Comparison of ENCODE assay signal across 1 cellular context in the genomic region with DNA sequence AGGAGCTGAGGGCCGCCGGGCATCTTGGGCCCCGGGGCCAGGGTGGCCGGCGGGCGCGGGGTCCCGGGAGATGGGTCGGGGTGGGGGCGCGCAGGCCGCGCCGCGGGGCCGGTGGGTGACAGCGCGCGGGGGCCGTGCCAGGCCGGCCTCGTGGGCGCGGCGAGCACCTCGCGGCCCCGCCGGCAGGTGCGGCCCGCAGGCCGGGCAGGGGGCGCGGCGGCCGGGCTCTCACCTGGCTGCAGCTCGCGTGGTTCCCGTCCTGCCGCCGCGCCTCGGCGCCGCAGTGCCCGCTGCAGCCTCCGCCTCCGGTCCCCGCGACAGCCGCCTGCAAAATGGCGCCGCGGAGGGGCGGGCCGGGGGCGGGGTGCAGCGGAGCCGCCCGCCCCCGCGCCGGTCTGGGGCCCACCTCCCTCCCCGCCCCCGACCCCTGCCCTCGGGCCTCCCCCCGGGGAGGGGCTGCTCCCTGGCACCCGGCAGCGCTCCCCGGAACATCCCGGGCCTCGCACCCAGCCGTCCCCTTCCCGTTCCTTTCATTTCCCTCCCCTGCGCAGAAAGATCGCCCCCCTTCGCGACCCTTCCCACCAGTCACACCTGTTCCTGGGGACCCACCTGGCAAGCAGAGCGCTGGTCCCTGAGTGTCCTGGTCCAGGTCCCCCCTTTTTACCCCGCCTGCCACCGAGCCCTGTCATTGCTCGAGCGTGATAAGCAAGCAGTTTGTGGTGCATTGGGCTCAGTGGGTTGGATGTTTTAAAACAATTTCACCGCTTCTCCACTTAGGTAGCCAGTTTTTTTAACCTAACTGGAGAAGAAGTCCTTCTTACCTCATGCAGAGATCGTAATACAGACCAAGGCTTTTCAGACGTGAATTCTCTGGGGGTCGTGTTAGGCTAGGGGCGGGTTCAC.
TF ChIP-seq lines count a peak whose summit lies in the region.

A gene (minus strand): TSS at position 337 of the 903 bp plus-strand sequence. CDS start 68,948 bp downstream, outside the sequence.

TF ChIP-seq in HepG2, 621 proteins besides CTCF, POLR2A, EP300 and RAD21 (continued from another document and continues in another):
- TF ChIP-seq, protein P1, sequence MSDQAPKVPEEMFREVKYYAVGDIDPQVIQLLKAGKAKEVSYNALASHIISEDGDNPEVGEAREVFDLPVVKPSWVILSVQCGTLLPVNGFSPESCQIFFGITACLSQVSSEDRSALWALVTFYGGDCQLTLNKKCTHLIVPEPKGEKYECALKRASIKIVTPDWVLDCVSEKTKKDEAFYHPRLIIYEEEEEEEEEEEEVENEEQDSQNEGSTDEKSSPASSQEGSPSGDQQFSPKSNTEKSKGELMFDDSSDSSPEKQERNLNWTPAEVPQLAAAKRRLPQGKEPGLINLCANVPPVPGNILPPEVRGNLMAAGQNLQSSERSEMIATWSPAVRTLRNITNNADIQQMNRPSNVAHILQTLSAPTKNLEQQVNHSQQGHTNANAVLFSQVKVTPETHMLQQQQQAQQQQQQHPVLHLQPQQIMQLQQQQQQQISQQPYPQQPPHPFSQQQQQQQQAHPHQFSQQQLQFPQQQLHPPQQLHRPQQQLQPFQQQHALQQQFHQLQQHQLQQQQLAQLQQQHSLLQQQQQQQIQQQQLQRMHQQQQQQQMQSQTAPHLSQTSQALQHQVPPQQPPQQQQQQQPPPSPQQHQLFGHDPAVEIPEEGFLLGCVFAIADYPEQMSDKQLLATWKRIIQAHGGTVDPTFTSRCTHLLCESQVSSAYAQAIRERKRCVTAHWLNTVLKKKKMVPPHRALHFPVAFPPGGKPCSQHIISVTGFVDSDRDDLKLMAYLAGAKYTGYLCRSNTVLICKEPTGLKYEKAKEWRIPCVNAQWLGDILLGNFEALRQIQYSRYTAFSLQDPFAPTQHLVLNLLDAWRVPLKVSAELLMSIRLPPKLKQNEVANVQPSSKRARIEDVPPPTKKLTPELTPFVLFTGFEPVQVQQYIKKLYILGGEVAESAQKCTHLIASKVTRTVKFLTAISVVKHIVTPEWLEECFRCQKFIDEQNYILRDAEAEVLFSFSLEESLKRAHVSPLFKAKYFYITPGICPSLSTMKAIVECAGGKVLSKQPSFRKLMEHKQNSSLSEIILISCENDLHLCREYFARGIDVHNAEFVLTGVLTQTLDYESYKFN (CRISPR knock-in tag; conservative IDR thresholded peaks at IDR 0.05): peak; percentile 46
- TF ChIP-seq TARDBP (CRISPR knock-in tag; IDR thresholded peaks at IDR 0.05) (peak; percentile 44; the same call in 1 of the 2 replicates), ZFAT (CRISPR knock-in tag; conservative IDR thresholded peaks at IDR 0.05) (no peak), ZNF614 (CRISPR knock-in tag; IDR thresholded peaks at IDR 0.05; ENCODE audit: borderline replicate concordance) (0 out of 2 replicates have a peak, but pooled peaks have one; percentile 3), RNF2 (conservative IDR thresholded peaks at IDR 0.05; ENCODE audit: low read depth) (no peak), GLI4 (CRISPR knock-in tag; IDR thresholded peaks at IDR 0.05; ENCODE audit: borderline replicate concordance) (peak; percentile 73; the same call in 1 of the 2 replicates), ZNF773 (CRISPR knock-in tag; IDR thresholded peaks at IDR 0.05; ENCODE audit: borderline replicate concordance) (no peak), SALL1 (CRISPR knock-in tag; IDR thresholded peaks at IDR 0.05) (peak; percentile 78), ZBTB7A (CRISPR knock-in tag; IDR thresholded peaks at IDR 0.05) (peak; percentile 97), ZNF556 (CRISPR knock-in tag; IDR thresholded peaks at IDR 0.05; ENCODE audit: borderline replicate concordance) (peak; percentile 34; the same call in 1 of the 2 replicates), RFXAP (CRISPR knock-in tag; IDR thresholded peaks at IDR 0.05; ENCODE audit: borderline replicate concordance) (peak; percentile 51; the same call in 1 of the 2 replicates), RXRB (CRISPR knock-in tag; IDR thresholded peaks at IDR 0.05; ENCODE audit: borderline replicate concordance) (peak; percentile 40; the same call in 1 of the 2 replicates), GABPA (IDR thresholded peaks at IDR 0.05; ENCODE audit: low read depth, low read length) (no peak; the same call in 1 of the 2 replicates), GABPA (CRISPR knock-in tag; IDR thresholded peaks at IDR 0.05; ENCODE audit: low read depth) (no peak), NFATC3 (CRISPR knock-in tag; IDR thresholded peaks at IDR 0.05) (peak; percentile 66; the same call in 1 of the 2 replicates), HES4 (CRISPR knock-in tag; IDR thresholded peaks at IDR 0.05; ENCODE audit: borderline replicate concordance) (0 out of 2 replicates have a peak, but pooled peaks have one; percentile 7), POLR2AphosphoS5 (IDR thresholded peaks at IDR 0.05; ENCODE audit: low read depth, low read length) (peak; percentile 48; the same call in 1 of the 2 replicates), PAX8 (CRISPR knock-in tag; IDR thresholded peaks at IDR 0.05; ENCODE audit: borderline replicate concordance) (no peak), RXRA (CRISPR knock-in tag; IDR thresholded peaks at IDR 0.05) (0 out of 2 replicates have a peak, but pooled peaks have one; percentile 21)
- TF ChIP-seq, protein P2, sequence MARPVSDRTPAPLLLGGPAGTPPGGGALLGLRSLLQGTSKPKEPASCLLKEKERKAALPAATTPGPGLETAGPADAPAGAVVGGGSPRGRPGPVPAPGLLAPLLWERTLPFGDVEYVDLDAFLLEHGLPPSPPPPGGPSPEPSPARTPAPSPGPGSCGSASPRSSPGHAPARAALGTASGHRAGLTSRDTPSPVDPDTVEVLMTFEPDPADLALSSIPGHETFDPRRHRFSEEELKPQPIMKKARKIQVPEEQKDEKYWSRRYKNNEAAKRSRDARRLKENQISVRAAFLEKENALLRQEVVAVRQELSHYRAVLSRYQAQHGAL (CRISPR knock-in tag; IDR thresholded peaks at IDR 0.05; ENCODE audit: not compliant biosample characterization): no peak
- TF ChIP-seq, protein P3, sequence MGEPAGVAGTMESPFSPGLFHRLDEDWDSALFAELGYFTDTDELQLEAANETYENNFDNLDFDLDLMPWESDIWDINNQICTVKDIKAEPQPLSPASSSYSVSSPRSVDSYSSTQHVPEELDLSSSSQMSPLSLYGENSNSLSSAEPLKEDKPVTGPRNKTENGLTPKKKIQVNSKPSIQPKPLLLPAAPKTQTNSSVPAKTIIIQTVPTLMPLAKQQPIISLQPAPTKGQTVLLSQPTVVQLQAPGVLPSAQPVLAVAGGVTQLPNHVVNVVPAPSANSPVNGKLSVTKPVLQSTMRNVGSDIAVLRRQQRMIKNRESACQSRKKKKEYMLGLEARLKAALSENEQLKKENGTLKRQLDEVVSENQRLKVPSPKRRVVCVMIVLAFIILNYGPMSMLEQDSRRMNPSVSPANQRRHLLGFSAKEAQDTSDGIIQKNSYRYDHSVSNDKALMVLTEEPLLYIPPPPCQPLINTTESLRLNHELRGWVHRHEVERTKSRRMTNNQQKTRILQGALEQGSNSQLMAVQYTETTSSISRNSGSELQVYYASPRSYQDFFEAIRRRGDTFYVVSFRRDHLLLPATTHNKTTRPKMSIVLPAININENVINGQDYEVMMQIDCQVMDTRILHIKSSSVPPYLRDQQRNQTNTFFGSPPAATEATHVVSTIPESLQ (CRISPR knock-in tag; conservative IDR thresholded peaks at IDR 0.05): 0 out of 2 replicates have a peak, but pooled peaks have one; percentile 19
- TF ChIP-seq, protein P4, sequence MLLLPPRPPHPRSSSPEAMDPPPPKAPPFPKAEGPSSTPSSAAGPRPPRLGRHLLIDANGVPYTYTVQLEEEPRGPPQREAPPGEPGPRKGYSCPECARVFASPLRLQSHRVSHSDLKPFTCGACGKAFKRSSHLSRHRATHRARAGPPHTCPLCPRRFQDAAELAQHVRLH (CRISPR knock-in tag; IDR thresholded peaks at IDR 0.05; ENCODE audit: borderline replicate concordance, low read depth): no peak; the same call in 1 of the 2 replicates
- TF ChIP-seq, protein P5, sequence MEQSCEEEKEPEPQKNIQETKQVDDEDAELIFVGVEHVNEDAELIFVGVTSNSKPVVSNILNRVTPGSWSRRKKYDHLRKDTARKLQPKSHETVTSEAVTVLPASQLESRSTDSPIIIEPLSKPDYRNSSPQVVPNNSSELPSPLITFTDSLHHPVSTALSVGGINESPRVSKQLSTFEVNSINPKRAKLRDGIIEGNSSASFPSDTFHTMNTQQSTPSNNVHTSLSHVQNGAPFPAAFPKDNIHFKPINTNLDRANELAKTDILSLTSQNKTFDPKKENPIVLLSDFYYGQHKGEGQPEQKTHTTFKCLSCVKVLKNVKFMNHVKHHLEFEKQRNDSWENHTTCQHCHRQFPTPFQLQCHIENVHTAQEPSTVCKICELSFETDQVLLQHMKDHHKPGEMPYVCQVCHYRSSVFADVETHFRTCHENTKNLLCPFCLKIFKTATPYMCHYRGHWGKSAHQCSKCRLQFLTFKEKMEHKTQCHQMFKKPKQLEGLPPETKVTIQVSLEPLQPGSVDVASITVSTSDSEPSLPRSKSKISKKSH (CRISPR knock-in tag; IDR thresholded peaks at IDR 0.05; ENCODE audit: borderline replicate concordance): peak; percentile 72; the same call in 1 of the 2 replicates
- TF ChIP-seq, protein P6, sequence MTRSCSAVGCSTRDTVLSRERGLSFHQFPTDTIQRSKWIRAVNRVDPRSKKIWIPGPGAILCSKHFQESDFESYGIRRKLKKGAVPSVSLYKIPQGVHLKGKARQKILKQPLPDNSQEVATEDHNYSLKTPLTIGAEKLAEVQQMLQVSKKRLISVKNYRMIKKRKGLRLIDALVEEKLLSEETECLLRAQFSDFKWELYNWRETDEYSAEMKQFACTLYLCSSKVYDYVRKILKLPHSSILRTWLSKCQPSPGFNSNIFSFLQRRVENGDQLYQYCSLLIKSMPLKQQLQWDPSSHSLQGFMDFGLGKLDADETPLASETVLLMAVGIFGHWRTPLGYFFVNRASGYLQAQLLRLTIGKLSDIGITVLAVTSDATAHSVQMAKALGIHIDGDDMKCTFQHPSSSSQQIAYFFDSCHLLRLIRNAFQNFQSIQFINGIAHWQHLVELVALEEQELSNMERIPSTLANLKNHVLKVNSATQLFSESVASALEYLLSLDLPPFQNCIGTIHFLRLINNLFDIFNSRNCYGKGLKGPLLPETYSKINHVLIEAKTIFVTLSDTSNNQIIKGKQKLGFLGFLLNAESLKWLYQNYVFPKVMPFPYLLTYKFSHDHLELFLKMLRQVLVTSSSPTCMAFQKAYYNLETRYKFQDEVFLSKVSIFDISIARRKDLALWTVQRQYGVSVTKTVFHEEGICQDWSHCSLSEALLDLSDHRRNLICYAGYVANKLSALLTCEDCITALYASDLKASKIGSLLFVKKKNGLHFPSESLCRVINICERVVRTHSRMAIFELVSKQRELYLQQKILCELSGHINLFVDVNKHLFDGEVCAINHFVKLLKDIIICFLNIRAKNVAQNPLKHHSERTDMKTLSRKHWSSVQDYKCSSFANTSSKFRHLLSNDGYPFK (CRISPR knock-in tag; IDR thresholded peaks at IDR 0.05; ENCODE audit: borderline replicate concordance): peak; percentile 32; the same call in 1 of the 2 replicates
- TF ChIP-seq, protein P7, sequence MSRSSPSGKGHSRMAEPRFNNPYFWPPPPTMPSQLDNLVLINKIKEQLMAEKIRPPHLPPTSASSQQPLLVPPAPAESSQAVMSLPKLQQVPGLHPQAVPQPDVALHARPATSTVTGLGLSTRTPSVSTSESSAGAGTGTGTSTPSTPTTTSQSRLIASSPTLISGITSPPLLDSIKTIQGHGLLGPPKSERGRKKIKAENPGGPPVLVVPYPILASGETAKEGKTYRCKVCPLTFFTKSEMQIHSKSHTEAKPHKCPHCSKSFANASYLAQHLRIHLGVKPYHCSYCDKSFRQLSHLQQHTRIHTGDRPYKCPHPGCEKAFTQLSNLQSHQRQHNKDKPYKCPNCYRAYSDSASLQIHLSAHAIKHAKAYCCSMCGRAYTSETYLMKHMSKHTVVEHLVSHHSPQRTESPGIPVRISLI (CRISPR knock-in tag; IDR thresholded peaks at IDR 0.05; ENCODE audit: borderline replicate concordance): peak; percentile 55; the same call in 1 of the 2 replicates
- TF ChIP-seq, protein P8, sequence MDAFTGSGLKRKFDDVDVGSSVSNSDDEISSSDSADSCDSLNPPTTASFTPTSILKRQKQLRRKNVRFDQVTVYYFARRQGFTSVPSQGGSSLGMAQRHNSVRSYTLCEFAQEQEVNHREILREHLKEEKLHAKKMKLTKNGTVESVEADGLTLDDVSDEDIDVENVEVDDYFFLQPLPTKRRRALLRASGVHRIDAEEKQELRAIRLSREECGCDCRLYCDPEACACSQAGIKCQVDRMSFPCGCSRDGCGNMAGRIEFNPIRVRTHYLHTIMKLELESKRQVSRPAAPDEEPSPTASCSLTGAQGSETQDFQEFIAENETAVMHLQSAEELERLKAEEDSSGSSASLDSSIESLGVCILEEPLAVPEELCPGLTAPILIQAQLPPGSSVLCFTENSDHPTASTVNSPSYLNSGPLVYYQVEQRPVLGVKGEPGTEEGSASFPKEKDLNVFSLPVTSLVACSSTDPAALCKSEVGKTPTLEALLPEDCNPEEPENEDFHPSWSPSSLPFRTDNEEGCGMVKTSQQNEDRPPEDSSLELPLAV (CRISPR knock-in tag; conservative IDR thresholded peaks at IDR 0.05; ENCODE audit: low read depth): peak; percentile 71; the same call in 1 of the 2 replicates
- TF ChIP-seq, protein P9, sequence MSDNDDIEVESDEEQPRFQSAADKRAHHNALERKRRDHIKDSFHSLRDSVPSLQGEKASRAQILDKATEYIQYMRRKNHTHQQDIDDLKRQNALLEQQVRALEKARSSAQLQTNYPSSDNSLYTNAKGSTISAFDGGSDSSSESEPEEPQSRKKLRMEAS (IDR thresholded peaks at IDR 0.05): peak; percentile 68
- TF ChIP-seq, protein P10, sequence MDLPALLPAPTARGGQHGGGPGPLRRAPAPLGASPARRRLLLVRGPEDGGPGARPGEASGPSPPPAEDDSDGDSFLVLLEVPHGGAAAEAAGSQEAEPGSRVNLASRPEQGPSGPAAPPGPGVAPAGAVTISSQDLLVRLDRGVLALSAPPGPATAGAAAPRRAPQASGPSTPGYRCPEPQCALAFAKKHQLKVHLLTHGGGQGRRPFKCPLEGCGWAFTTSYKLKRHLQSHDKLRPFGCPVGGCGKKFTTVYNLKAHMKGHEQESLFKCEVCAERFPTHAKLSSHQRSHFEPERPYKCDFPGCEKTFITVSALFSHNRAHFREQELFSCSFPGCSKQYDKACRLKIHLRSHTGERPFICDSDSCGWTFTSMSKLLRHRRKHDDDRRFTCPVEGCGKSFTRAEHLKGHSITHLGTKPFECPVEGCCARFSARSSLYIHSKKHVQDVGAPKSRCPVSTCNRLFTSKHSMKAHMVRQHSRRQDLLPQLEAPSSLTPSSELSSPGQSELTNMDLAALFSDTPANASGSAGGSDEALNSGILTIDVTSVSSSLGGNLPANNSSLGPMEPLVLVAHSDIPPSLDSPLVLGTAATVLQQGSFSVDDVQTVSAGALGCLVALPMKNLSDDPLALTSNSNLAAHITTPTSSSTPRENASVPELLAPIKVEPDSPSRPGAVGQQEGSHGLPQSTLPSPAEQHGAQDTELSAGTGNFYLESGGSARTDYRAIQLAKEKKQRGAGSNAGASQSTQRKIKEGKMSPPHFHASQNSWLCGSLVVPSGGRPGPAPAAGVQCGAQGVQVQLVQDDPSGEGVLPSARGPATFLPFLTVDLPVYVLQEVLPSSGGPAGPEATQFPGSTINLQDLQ (CRISPR knock-in tag; IDR thresholded peaks at IDR 0.05): no peak
